28 cellular contexts compared by ENCODE assay signal in the genomic region with DNA sequence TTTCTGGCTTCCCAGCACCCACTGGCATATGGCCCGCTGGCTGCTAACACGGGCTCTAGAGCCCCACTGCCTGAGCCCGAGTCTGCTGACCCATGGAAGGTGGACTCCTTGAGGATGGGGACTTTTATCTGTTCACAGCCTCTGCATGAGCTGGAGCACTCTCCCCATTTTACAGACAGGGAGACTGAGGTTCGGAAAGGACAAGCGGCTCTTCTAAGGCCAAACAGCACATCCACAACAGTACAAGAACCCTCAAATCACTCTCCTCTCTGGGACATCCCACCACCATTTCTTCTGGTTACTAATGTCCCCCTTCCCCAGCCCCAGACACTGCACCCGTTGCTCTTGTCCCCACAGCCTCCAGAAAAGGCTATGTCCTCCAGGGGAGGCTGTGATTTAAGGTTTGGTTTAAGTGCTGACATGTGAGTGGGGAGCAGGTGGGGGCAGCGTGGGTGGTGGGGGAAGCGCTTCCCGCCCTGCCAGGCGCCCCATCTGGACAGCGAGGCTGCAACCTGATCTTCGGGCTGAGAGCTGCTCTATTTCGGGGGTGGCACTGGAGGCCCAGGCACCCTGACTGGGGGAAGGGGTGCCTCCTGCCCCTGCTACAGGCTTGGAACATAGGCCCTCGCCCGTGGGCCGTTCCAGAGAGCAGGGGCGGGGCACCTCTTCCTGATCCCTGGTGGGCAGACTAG.
"Had no signal": no experiment of that assay in that cellular context is flagged by ENCODE, and none has a peak within 500 bp of the region (broad histone marks: within the 10 kb centered on the region; RNA-seq: fewer than 3 reads in every experiment).

No MANE protein-coding gene starts in this region.

- H3K4me3 ChIP-seq: adrenal gland, body of pancreas, MG63, SJSA1 had no signal

- H3K9me2 ChIP-seq: SK-N-SH had no signal

- H3K4me2 ChIP-seq: SK-N-SH had no signal

- H3K4me1 ChIP-seq: adrenal gland, body of pancreas had no signal

- H3K27me3 ChIP-seq: adrenal gland, body of pancreas, MG63 had no signal

- ATAC-seq: activated CD4-positive, alpha-beta T cell treated with anti-CD3 and anti-CD28 coated beads for 36 hours; activated CD4-positive, CD25-positive, alpha-beta regulatory T cell treated with anti-CD3 and anti-CD28 coated beads, Interleukin-2, amount 50 U/mL, for 24 hours; activated naive CD4-positive, alpha-beta T cell treated with anti-CD3 and anti-CD28 coated beads, Interleukin-2, amount 50 U/mL, for 72 hours; activated T-cell treated with anti-CD3 and anti-CD28 coated beads, Interleukin-2, amount 50 U/mL, for 4 hours; body of pancreas; WTC11 had no signal

- H3K27ac ChIP-seq: adrenal gland, body of pancreas, SJSA1 had no signal

- H3K36me3 ChIP-seq: adrenal gland, MG63, SJSA1 had no signal

- H3K9ac ChIP-seq: SK-N-SH had no signal

- H3K9me3 ChIP-seq: adrenal gland, body of pancreas, MG63, SJSA1, SK-N-SH had no signal

- DNase-seq: activated CD4-positive, alpha-beta memory T cell treated with anti-CD3 and anti-CD28 coated beads for 36 hours; activated CD4-positive, alpha-beta T cell treated with anti-CD3 and anti-CD28 coated beads for 36 hours; activated CD4-positive, alpha-beta T cell treated with anti-CD3 and anti-CD28 coated beads, Interleukin-2, amount 50 U/mL, for 1 hour; activated CD8-positive, alpha-beta memory T cell treated with anti-CD3 and anti-CD28 coated beads, Interleukin-2, amount 50 U/mL, for 4 hours; activated gamma-delta T cell treated with Interleukin-2 at 50 U/mL for 16 hours; activated naive CD4-positive, alpha-beta T cell treated with anti-CD3 and anti-CD28 coated beads for 36 hours; activated T-cell treated with anti-CD3 and anti-CD28 coated beads for 4 hours; activated T-cell treated with anti-CD3 and anti-CD28 coated beads, Interleukin-2, amount 50 U/mL, for 4 hours; adrenal gland; body of pancreas; central memory CD4-positive, alpha-beta T cell; Kasumi-1; KG1; MG63; NCI-H1048; NCI-H1105 treated with DMSO at 0.1 percent for 48 hours; NCI-H1436; NCI-H1694; NCI-H1930; NCI-H345; NCI-H510A; NCI-H69; SHP77 had no signal
